10 cellular contexts compared by ENCODE assay signal in the genomic region with DNA sequence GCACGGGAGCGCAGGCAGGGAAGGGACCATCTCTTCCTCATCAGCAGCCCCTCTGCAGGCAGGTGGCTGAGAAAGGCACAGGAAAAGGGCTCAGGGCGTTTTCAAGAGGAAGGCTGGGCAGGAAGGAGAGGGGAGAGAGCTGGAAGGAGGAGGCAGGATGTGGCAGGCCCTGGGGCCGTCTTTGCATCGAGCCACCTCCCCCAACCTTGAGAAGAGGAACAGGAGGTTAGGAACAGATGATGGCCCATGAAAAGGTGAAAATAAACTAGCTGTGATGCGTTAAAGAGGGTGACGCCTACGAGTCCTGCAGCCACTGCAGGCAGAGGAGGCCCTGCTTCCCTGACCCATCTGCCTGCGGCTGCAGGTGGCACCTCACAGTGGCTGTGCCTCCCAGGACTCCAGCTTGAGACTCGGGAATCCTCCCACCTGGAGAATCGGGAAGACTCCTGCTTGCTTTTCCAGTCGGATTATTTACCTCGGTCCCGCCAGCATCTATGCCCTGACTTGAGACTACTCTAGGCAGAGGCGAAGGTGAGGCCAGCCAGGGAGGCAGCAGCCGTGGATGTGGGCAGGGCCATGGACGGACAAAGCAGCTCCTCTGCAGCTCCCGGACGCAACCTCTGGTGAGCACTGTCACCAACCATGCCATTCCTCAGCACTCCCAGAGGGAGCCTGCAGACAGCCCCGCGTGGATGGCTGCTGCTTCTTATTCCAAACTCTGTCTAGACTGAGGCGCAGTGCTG. TPM values are rescaled to one million over a fixed set of nuclear protein-coding genes. Genes with fewer than 3 reads are reported as not detected.
DNase-seq lines count a peak whose midpoint lies in the region; ATAC-seq, FAIRE-seq and TF ChIP-seq lines count a peak whose summit lies in the region.
"Had no signal": no experiment of that assay in that cellular context is flagged by ENCODE, and none has a peak within 500 bp of the region (broad histone marks: within the 10 kb centered on the region; RNA-seq: fewer than 3 reads in every experiment).

No MANE protein-coding gene starts in this region.

- H4K20me1 ChIP-seq in H9 (ENCODE audit: control insufficient read depth, insufficient read depth, insufficient read length) (no peaks in the 10 kb centered on the region), PC-3 (ENCODE audit: low read length) (no peaks in the 10 kb centered on the region)

- peak; percentile 53 for ATAC-seq in PC-3
- no peak for ATAC-seq in GM19324 (IDR thresholded peaks at IDR 0.05; ENCODE audit: low FRiP score, unreplicated experiment)
- ATAC-seq: right cardiac atrium had no signal

- BruUV-seq in PC-3 (replicated peaks; lab: Mats Ljungman, UMichigan): no TSS peak

- H3T11ph ChIP-seq in H9 (ENCODE audit: low read length): no peak overlapping the region

- peaks cover 5% of the 10 kb centered on the region for H3K27me3 Mint-ChIP-seq in H9 (ENCODE audit: low read depth)
- no peaks in the 10 kb centered on the region for H3K27me3 Mint-ChIP-seq in immature natural killer cell (ENCODE audit: low read depth in 3 of 3)

- no CpG with 5 or more reads among the region's 22 CpGs for WGBS in H9 (ENCODE audit: extremely low coverage, insufficient read length, low lambda C conversion rate)

- H2AK5ac ChIP-seq in H9 (ENCODE audit: insufficient read length, low read length): no peak overlapping the region

- no peaks in the 10 kb centered on the region for H3K79me1 ChIP-seq in H9 (ENCODE audit: insufficient read depth, low read depth, low read length, poor library complexity, severe bottlenecking)

- H3K27me3 ChIP-seq in H9 (ENCODE audit: insufficient read depth, low read length) (no peaks in the 10 kb centered on the region), PC-3 (ENCODE audit: low read length) (no peaks in the 10 kb centered on the region)

- CTCF ChIA-PET in PC-3 (lab: Charles Lee): interaction anchor here (0.6 kb wide), 1 partner anchor 92 kb away, joined by 3 read pairs; no protein-coding TSS in a partner anchor

- no peak overlapping the region for H4K8ac ChIP-seq in H9 (replicated peaks; ENCODE audit: insufficient read length, low read depth, low read length)

- H3K9ac ChIP-seq in H9 (ENCODE audit: extremely low read depth, insufficient read length, low read length): no peak overlapping the region
- H3K9ac ChIP-seq in PC-3 (ENCODE audit: low read length): no peak overlapping the region

- H3K79me2 ChIP-seq in H9 (ENCODE audit: insufficient read depth, low read length) (no peaks in the 10 kb centered on the region), PC-3 (ENCODE audit: low read length) (no peaks in the 10 kb centered on the region)

- H3K23ac ChIP-seq in H9 (ENCODE audit: insufficient read length, low read depth, low read length): no peak overlapping the region

- peak; percentile 59 for FAIRE-seq in GM18507 (lab: Jason Lieb, UNC)

- H3K4me1 ChIP-seq in H9 (ENCODE audit: insufficient read depth, low read length) (no peaks in the 10 kb centered on the region), PC-3 (ENCODE audit: insufficient read depth, low read length) (peaks cover 10% of the 10 kb centered on the region)

- H3K27ac Mint-ChIP-seq in H9 (peak overlapping the region in 1 of 3 experiments; percentile 70; a peak in 1 of 7 replicates), immature natural killer cell (peak overlapping the region in 4 of 6 donors; percentile 23 to 80 (median 62))

- H3K23me2 ChIP-seq in H9 (ENCODE audit: insufficient read length, low read depth, low read length, poor library complexity, severe bottlenecking): no peaks in the 10 kb centered on the region

- H3K56ac ChIP-seq in H9 (ENCODE audit: insufficient read length, low read depth, low read length): no peak overlapping the region

- no peak overlapping the region for H2BK5ac ChIP-seq in H9 (ENCODE audit: insufficient read length, low read length)

- H4K91ac ChIP-seq in H9 (ENCODE audit: insufficient read length, low read depth, low read length): no peak overlapping the region

- H3K9me3 Mint-ChIP-seq in H9 (no peaks in the 10 kb centered on the region), immature natural killer cell (no peaks in the 10 kb centered on the region)

- H3K14ac ChIP-seq in H9 (ENCODE audit: insufficient read depth, low read length): no peak overlapping the region

- no peak overlapping the region for H3K4me3 ChIP-seq in PC-3 (ENCODE audit: low read length)

- H3F3A ChIP-seq in PC-3 (ENCODE audit: low read length, unreplicated experiment): no peaks in the 10 kb centered on the region

- H3K18ac ChIP-seq in H9 (ENCODE audit: insufficient read length, low read depth, low read length): no peak overlapping the region

- H3K9me3 ChIP-seq in H9 (ENCODE audit: control insufficient read depth, low read depth, low read length) (no peaks in the 10 kb centered on the region), PC-3 (ENCODE audit: low read length) (no peaks in the 10 kb centered on the region)

- no peak overlapping the region for H2BK12ac ChIP-seq in H9 (ENCODE audit: insufficient read length, low read depth, low read length)

- no peak overlapping the region for H3K4ac ChIP-seq in H9 (ENCODE audit: low read depth, low read length)

- H2AFZ ChIP-seq in H9 (ENCODE audit: low read length) (no peak overlapping the region), PC-3 (ENCODE audit: low read length) (no peak overlapping the region)

- DNase-seq in GM18507 (ENCODE audit: extremely low spot score, insufficient read length, low read depth) (no peak), H9 (peak; percentile 72), PC-3 (peak; percentile 59), immature natural killer cell (no peak), T1000 (lab: John Stamatoyannopoulos, UW) (no peak), retina (no peak), NCI-H345 (lab: John Stamatoyannopoulos, UW) (no peak)
- DNase-seq: right cardiac atrium, trophoblast cell had no signal

- H3K4me1 Mint-ChIP-seq in H9 (peaks cover 6 to 7% of the 10 kb centered on the region in 2 experiments), immature natural killer cell (peaks cover 9 to 13% of the 10 kb centered on the region in 2 donors)

- TF ChIP-seq CTCF in H9 (conservative IDR thresholded peaks at IDR 0.05) (no peak), PC-3 (conservative IDR thresholded peaks at IDR 0.05; ENCODE audit: low read depth, low read length) (no peak)

- H3K4me3 Mint-ChIP-seq in H9 (no peak overlapping the region), immature natural killer cell (peak overlapping the region in 4 of 5 donors; percentile 13 to 70 (median 38))

- intact Hi-C loops in PC-3 (cut with micrococcal nuclease): no loop called here

- no peak overlapping the region for H2BK15ac ChIP-seq in H9 (ENCODE audit: low read depth, low read length)

- no peaks in the 10 kb centered on the region for H3K36me3 Mint-ChIP-seq in H9 (ENCODE audit: insufficient read depth in 1 of 3, low read depth in 3 of 3)
- H3K36me3 Mint-ChIP-seq in immature natural killer cell: peaks cover 10 to 38% (median 34%) of the 10 kb centered on the region in 3 donors

- POLR2A ChIA-PET in PC-3 (lab: Charles Lee; ENCODE audit: unreplicated experiment): no interaction called here

- H3K36me3 ChIP-seq in PC-3 (ENCODE audit: low read depth, low read length): no peaks in the 10 kb centered on the region

- H4K5ac ChIP-seq in H9 (ENCODE audit: insufficient read length, low read depth, low read length): no peak overlapping the region

- H3K9me2 ChIP-seq in PC-3 (replicated peaks; ENCODE audit: low read length): no peaks in the 10 kb centered on the region

- no peak overlapping the region for H3K4me2 ChIP-seq in H9 (ENCODE audit: insufficient read depth, insufficient read length, low read length)
- no peak overlapping the region for H3K4me2 ChIP-seq in PC-3 (ENCODE audit: low read length)

- no peak overlapping the region for H2BK20ac ChIP-seq in H9 (ENCODE audit: low read depth, low read length, poor library complexity, severe bottlenecking)

- no peak overlapping the region for H3K27ac ChIP-seq in H9 (ENCODE audit: insufficient read length, low read depth, low read length)
- H3K27ac ChIP-seq in PC-3 (ENCODE audit: low read length): no peak overlapping the region

- H2BK120ac ChIP-seq in H9 (ENCODE audit: low read depth, low read length, poor library complexity, severe bottlenecking): no peak overlapping the region

RNA-seq across cellular contexts. Expression of a gene that starts 18.2 kb away (rescaled TPM):
- total RNA-seq in H9 (2021) (34.6 and 35.3 TPM in 2 replicates), PC-3 (2014; rRNA removed) (94.0 and 102 TPM in 2 replicates)
- 100 to 1,000 TPM; 115 to 161 (median 116) TPM for polyA plus RNA-seq in immature natural killer cell

Comparison
In these comparisons a context has a peak if more than half of its experiments do, and no peak if none do; other contexts are left out.
1. DNase-seq: peak in H9 (single experiment) and PC-3 (single experiment); none in GM18507 (single experiment), immature natural killer cell (0 of 3), T1000 (single experiment), retina (single experiment) and NCI-H345 (single experiment).
2. H3K4me3 Mint-ChIP-seq: peak in immature natural killer cell (4 of 5); none in H9 (0 of 2).